Comparison of ENCODE assay signal across 19 cellular contexts in genomic region chr7:100856871-100857282, GRCh38.
"Had no signal": no experiment of that assay in that cellular context is flagged by ENCODE, and none has a peak within 500 bp of the region (broad histone marks: within the 10 kb centered on the region; RNA-seq: fewer than 3 reads in every experiment).

No MANE protein-coding gene starts in this region.

- H3K4me3 ChIP-seq: adrenal gland, colonic mucosa, gastrocnemius medialis, sigmoid colon, thoracic aorta, uterus had no signal

- ATAC-seq: activated T-helper 17 cell treated with anti-CD3 and anti-CD28 coated beads, Interleukin-2, amount 50 U/mL, for 72 hours; gastrocnemius medialis; naive thymus-derived CD8-positive, alpha-beta T cell; stimulated activated naive CD8-positive, alpha-beta T cell treated with anti-CD3 and anti-CD28 coated beads, Interleukin-15, amount 100 ng/mL, for 72 hours had no signal

- H3K27me3 Mint-ChIP-seq: activated T-helper 17 cell treated with anti-CD3 and anti-CD28 coated beads, Interleukin-2, amount 50 U/mL, for 72 hours; naive thymus-derived CD8-positive, alpha-beta T cell; stimulated activated naive CD8-positive, alpha-beta T cell treated with anti-CD3 and anti-CD28 coated beads, Interleukin-15, amount 100 ng/mL, for 72 hours had no signal

- H3K27me3 ChIP-seq: adrenal gland, colonic mucosa, gastrocnemius medialis, sigmoid colon, uterus had no signal

- DNase-seq: activated CD4-positive, alpha-beta T cell treated with anti-CD3 and anti-CD28 coated beads, Interleukin-2, amount 50 U/mL, for 1 hour; activated naive CD4-positive, alpha-beta T cell treated with anti-CD3 and anti-CD28 coated beads, Interleukin-2, amount 50 U/mL, for 16 hours; activated T-cell treated with anti-CD3 and anti-CD28 coated beads for 4 hours; adrenal gland; caudate nucleus; colonic mucosa; effector memory CD4-positive, alpha-beta T cell; gastrocnemius medialis; kidney; sigmoid colon; stimulated activated CD4-positive, alpha-beta T cell treated with anti-CD3 and anti-CD28 coated beads, Interleukin-12 subunit alpha, Interleukin-12 subunit beta, amount 100 ng/mL, for 4 hours; stimulated activated CD8-positive, alpha-beta memory T cell treated with anti-CD3 and anti-CD28 coated beads, Interleukin-4, amount 100 ng/mL, for 48 hours; stimulated activated naive CD8-positive, alpha-beta T cell treated with anti-CD3 and anti-CD28 coated beads, Interleukin-15, amount 100 ng/mL, for 72 hours; T-helper 2 cell; uterus had no signal

- H3K27ac Mint-ChIP-seq: activated T-helper 17 cell treated with anti-CD3 and anti-CD28 coated beads, Interleukin-2, amount 50 U/mL, for 72 hours; stimulated activated naive CD8-positive, alpha-beta T cell treated with anti-CD3 and anti-CD28 coated beads, Interleukin-15, amount 100 ng/mL, for 72 hours had no signal

- H3K36me3 ChIP-seq: colonic mucosa, gastrocnemius medialis, uterus had no signal

- H3K27ac ChIP-seq: adrenal gland, colonic mucosa, epithelial cell of prostate, gastrocnemius medialis, sigmoid colon, thoracic aorta, uterus had no signal

- H3K4me3 Mint-ChIP-seq: activated T-helper 17 cell treated with anti-CD3 and anti-CD28 coated beads, Interleukin-2, amount 50 U/mL, for 72 hours; naive thymus-derived CD8-positive, alpha-beta T cell; stimulated activated naive CD8-positive, alpha-beta T cell treated with anti-CD3 and anti-CD28 coated beads, Interleukin-15, amount 100 ng/mL, for 72 hours had no signal

- H3K4me1 ChIP-seq: colonic mucosa, uterus had no signal

- H3K9me3 Mint-ChIP-seq: activated T-helper 17 cell treated with anti-CD3 and anti-CD28 coated beads, Interleukin-2, amount 50 U/mL, for 72 hours; naive thymus-derived CD8-positive, alpha-beta T cell; stimulated activated naive CD8-positive, alpha-beta T cell treated with anti-CD3 and anti-CD28 coated beads, Interleukin-15, amount 100 ng/mL, for 72 hours had no signal
